18 cellular contexts compared by ENCODE assay signal in genomic region chr12:79835377-79835843, GRCh38.
DNase-seq lines count a peak whose midpoint lies in the region; ATAC-seq, FAIRE-seq and TF ChIP-seq lines count a peak whose summit lies in the region.
"Had no signal": no experiment of that assay in that cellular context is flagged by ENCODE, and none has a peak within 500 bp of the region (broad histone marks: within the 10 kb centered on the region; RNA-seq: fewer than 3 reads in every experiment).

No MANE protein-coding gene starts in this region.

- no peaks in the 10 kb centered on the region for H4K20me1 ChIP-seq in K562 (replicated peaks; ENCODE audit: control insufficient read depth, insufficient read depth, low read length)

- intact Hi-C loops in K562 (cut with micrococcal nuclease), result no loop called here

- no peak for TF ChIP-seq EP300 in K562 (IDR thresholded peaks at IDR 0.05; ENCODE audit: low read length)

- CTCF ChIA-PET in K562 (lab: Yijun Ruan, JAX; ENCODE audit: low intra/inter-chr PET ratio), result no interaction called here

- FAIRE-seq in H54 (lab: Jason Lieb, UNC), result peak; percentile 20
- no peak for FAIRE-seq in K562 (lab: Jason Lieb, UNC)

- peaks cover 30% of the 10 kb centered on the region for H3K36me3 Mint-ChIP-seq in activated naive CD4-positive, alpha-beta T cell treated with anti-CD3 and anti-CD28 coated beads, Interleukin-2, amount 50 U/mL, for 24 hours
- H3K36me3 Mint-ChIP-seq in activated naive CD4-positive, alpha-beta T cell treated with anti-CD3 and anti-CD28 coated beads, Interleukin-2, amount 50 U/mL, for 72 hours, result peaks cover 20 to 50% of the 10 kb centered on the region in 2 donors
- H3K36me3 Mint-ChIP-seq in memory B cell, result peaks cover 43% of the 10 kb centered on the region
- H3K36me3 Mint-ChIP-seq in chondrocyte (ENCODE audit: low read depth), result peaks cover 22% of the 10 kb centered on the region
- peaks cover 49% of the 10 kb centered on the region for H3K36me3 Mint-ChIP-seq in mesothelial cell of epicardium
- H3K36me3 Mint-ChIP-seq in stimulated activated effector memory CD8-positive, alpha-beta T cell treated with anti-CD3 and anti-CD28 coated beads, Interleukin-12 subunit alpha, Interleukin-12 subunit beta, amount 100 ng/mL, for 72 hours, result peaks cover 33% of the 10 kb centered on the region

- no peaks in the 10 kb centered on the region for H3K9me3 Mint-ChIP-seq in activated naive CD4-positive, alpha-beta T cell treated with anti-CD3 and anti-CD28 coated beads, Interleukin-2, amount 50 U/mL, for 24 hours
- H3K9me3 Mint-ChIP-seq in activated naive CD4-positive, alpha-beta T cell treated with anti-CD3 and anti-CD28 coated beads, Interleukin-2, amount 50 U/mL, for 72 hours, result peaks cover 8 to 17% of the 10 kb centered on the region in 2 donors
- H3K9me3 Mint-ChIP-seq in memory B cell (peaks cover 7% of the 10 kb centered on the region), chondrocyte (ENCODE audit: low read depth) (peaks cover 9% of the 10 kb centered on the region), mesothelial cell of epicardium (peaks cover 19% of the 10 kb centered on the region)
- H3K9me3 Mint-ChIP-seq in stimulated activated effector memory CD8-positive, alpha-beta T cell treated with anti-CD3 and anti-CD28 coated beads, Interleukin-12 subunit alpha, Interleukin-12 subunit beta, amount 100 ng/mL, for 72 hours, result peaks cover 6% of the 10 kb centered on the region

- peaks cover 42% of the 10 kb centered on the region for H3K36me3 ChIP-seq in K562 (ENCODE audit: control insufficient read depth, insufficient read depth, low read length)

- H3K27me3 Mint-ChIP-seq in activated naive CD4-positive, alpha-beta T cell treated with anti-CD3 and anti-CD28 coated beads, Interleukin-2, amount 50 U/mL, for 24 hours, result no peaks in the 10 kb centered on the region
- H3K27me3 Mint-ChIP-seq in memory B cell (no peaks in the 10 kb centered on the region), chondrocyte (ENCODE audit: low read depth) (no peaks in the 10 kb centered on the region), mesothelial cell of epicardium (ENCODE audit: low read depth) (no peaks in the 10 kb centered on the region)

- H3K9me3 ChIP-seq in K562 (replicated peaks; ENCODE audit: control insufficient read depth, insufficient read depth, low read depth, low read length), result peaks cover 16% of the 10 kb centered on the region

- no TSS peak for BruUV-seq in K562 (replicated peaks; lab: Mats Ljungman, UMichigan)

- H3K4me2 ChIP-seq in K562 (ENCODE audit: insufficient read depth, low read length), result no peak overlapping the region

- no peaks in the 10 kb centered on the region for H3K27me3 ChIP-seq in K562 (ENCODE audit: control insufficient read depth in 2 of 2, insufficient read depth in 2 of 2, low read length in 2 of 2)

- 94% methylated on average over 2 of the region's 2 CpGs for WGBS in K562 (ENCODE audit: insufficient coverage, low coverage, missing lambda C conversion rate)

- H3K4me1 Mint-ChIP-seq in activated naive CD4-positive, alpha-beta T cell treated with anti-CD3 and anti-CD28 coated beads, Interleukin-2, amount 50 U/mL, for 24 hours, result peaks cover 67% of the 10 kb centered on the region
- peaks cover 21% of the 10 kb centered on the region for H3K4me1 Mint-ChIP-seq in memory B cell
- H3K4me1 Mint-ChIP-seq in chondrocyte (ENCODE audit: low read depth), result peaks cover 48% of the 10 kb centered on the region
- H3K4me1 Mint-ChIP-seq in mesothelial cell of epicardium, result peaks cover 3% of the 10 kb centered on the region
- peaks cover 42% of the 10 kb centered on the region for H3K4me1 Mint-ChIP-seq in stimulated activated effector memory CD8-positive, alpha-beta T cell treated with anti-CD3 and anti-CD28 coated beads, Interleukin-12 subunit alpha, Interleukin-12 subunit beta, amount 100 ng/mL, for 72 hours
- H3K4me1 Mint-ChIP-seq: CD14-positive monocyte had no signal

- no peaks in the 10 kb centered on the region for H3K9me1 ChIP-seq in K562 (ENCODE audit: control insufficient read depth, insufficient read depth, low read length)

- no peak for TF ChIP-seq RAD21 in K562 (CRISPR knock-in tag; conservative IDR thresholded peaks at IDR 0.05 in 1 of 2, IDR thresholded peaks at IDR 0.05 in 1 of 2)

- no peak overlapping the region for H3K4me3 Mint-ChIP-seq in activated naive CD4-positive, alpha-beta T cell treated with anti-CD3 and anti-CD28 coated beads, Interleukin-2, amount 50 U/mL, for 24 hours
- H3K4me3 Mint-ChIP-seq in memory B cell, result no peak overlapping the region
- H3K4me3 Mint-ChIP-seq in chondrocyte (ENCODE audit: unreplicated experiment), result no peak overlapping the region
- H3K4me3 Mint-ChIP-seq in mesothelial cell of epicardium, result no peak overlapping the region
- no peak overlapping the region for H3K4me3 Mint-ChIP-seq in stimulated activated effector memory CD8-positive, alpha-beta T cell treated with anti-CD3 and anti-CD28 coated beads, Interleukin-12 subunit alpha, Interleukin-12 subunit beta, amount 100 ng/mL, for 72 hours
- H3K4me3 Mint-ChIP-seq: CD14-positive monocyte had no signal

- in situ Hi-C loops in K562 (cut with MboI), result no loop called here

- no peak overlapping the region for H3K9ac ChIP-seq in K562 (ENCODE audit: insufficient read depth in 1 of 2, low read depth in 2 of 2, low read length in 2 of 2)

- no peak overlapping the region for H2AFZ ChIP-seq in K562 (ENCODE audit: low read depth, low read length)

- peak overlapping the region; percentile 76 for H3K27ac Mint-ChIP-seq in activated naive CD4-positive, alpha-beta T cell treated with anti-CD3 and anti-CD28 coated beads, Interleukin-2, amount 50 U/mL, for 24 hours
- no peak overlapping the region for H3K27ac Mint-ChIP-seq in activated naive CD4-positive, alpha-beta T cell treated with anti-CD3 and anti-CD28 coated beads, Interleukin-2, amount 50 U/mL, for 72 hours
- peak overlapping the region; percentile 16 for H3K27ac Mint-ChIP-seq in memory B cell
- no peak overlapping the region for H3K27ac Mint-ChIP-seq in chondrocyte (ENCODE audit: unreplicated experiment)
- H3K27ac Mint-ChIP-seq in mesothelial cell of epicardium, result no peak overlapping the region
- no peak overlapping the region for H3K27ac Mint-ChIP-seq in stimulated activated effector memory CD8-positive, alpha-beta T cell treated with anti-CD3 and anti-CD28 coated beads, Interleukin-12 subunit alpha, Interleukin-12 subunit beta, amount 100 ng/mL, for 72 hours

- DNase-seq in activated naive CD4-positive, alpha-beta T cell treated with anti-CD3 and anti-CD28 coated beads, Interleukin-2, amount 50 U/mL, for 72 hours (ENCODE audit: low spot score in 2 of 2), result no peak
- DNase-seq in H54 (ENCODE audit: insufficient read length, low spot score) (no peak), K562 (ENCODE audit: extremely low read depth in 1 of 4, low spot score in 3 of 4) (no peak), memory B cell (ENCODE audit: low spot score in 2 of 2) (no peak), chondrocyte (ENCODE audit: low spot score) (no peak), mesothelial cell of epicardium (ENCODE audit: low spot score in 2 of 2, unreplicated experiment in 2 of 2) (no peak)
- no peak for DNase-seq in stimulated activated effector memory CD8-positive, alpha-beta T cell treated with anti-CD3 and anti-CD28 coated beads, Interleukin-12 subunit alpha, Interleukin-12 subunit beta, amount 100 ng/mL, for 72 hours (ENCODE audit: low spot score in 2 of 2)
- DNase-seq: 8988T, DMS 273 treated with DMSO at 0.1 percent for 48 hours, KG1, NCI-H1417 treated with DMSO at 0.1 percent for 48 hours, NCI-H187 treated with DMSO at 0.1 percent for 48 hours, NCI-H2227 treated with DMSO at 0.1 percent for 48 hours, NCI-H524, NCI-H82, OCI-M1 had no signal

- TF ChIP-seq CTCF in K562 (IDR thresholded peaks at IDR 0.05 in 2 of 3, conservative IDR thresholded peaks at IDR 0.05 in 1 of 3; ENCODE audit: insufficient read depth in 2 of 3, low read depth in 1 of 3, low read length in 3 of 3) (no peak), chondrocyte (IDR thresholded peaks at IDR 0.05) (no peak), mesothelial cell of epicardium (IDR thresholded peaks at IDR 0.05; ENCODE audit: unreplicated experiment) (no peak)

- POLR2A ChIA-PET in K562 (lab: Yijun Ruan, JAX), result interaction anchor here (1.4 kb wide), 1 partner anchor 10 kb away, joined by 3 read pairs; no protein-coding TSS in a partner anchor

- no peak overlapping the region for H3K4me3 ChIP-seq in K562

- no peak for ATAC-seq in activated naive CD4-positive, alpha-beta T cell treated with anti-CD3 and anti-CD28 coated beads, Interleukin-2, amount 50 U/mL, for 72 hours
- ATAC-seq in K562 (peak; percentile 22; the same call in 1 of the 3 replicates), memory B cell (ENCODE audit: low read depth) (no peak)
- ATAC-seq in stimulated activated effector memory CD8-positive, alpha-beta T cell treated with anti-CD3 and anti-CD28 coated beads, Interleukin-12 subunit alpha, Interleukin-12 subunit beta, amount 100 ng/mL, for 72 hours, result no peak

- H3K4me1 ChIP-seq in K562 (replicated peaks in 1 of 2; ENCODE audit: control insufficient read depth in 2 of 2, insufficient read depth in 2 of 2, low read length in 2 of 2), result no peaks in the 10 kb centered on the region

- peaks cover 56% of the 10 kb centered on the region for H3K79me2 ChIP-seq in K562 (ENCODE audit: control insufficient read depth, insufficient read depth, low read length)

- H3K27ac ChIP-seq in K562 (ENCODE audit: extremely low read depth, low read depth, low read length), result no peak overlapping the region

- no peak for TF ChIP-seq POLR2A in H54 (IDR thresholded peaks at IDR 0.05; ENCODE audit: low read depth, low read length)
- no peak for TF ChIP-seq POLR2A in K562 (conservative IDR thresholded peaks at IDR 0.05)

Comparison
In these comparisons a context has a peak if more than half of its experiments do, and no peak if none do; other contexts are left out.
1. H3K27ac Mint-ChIP-seq: peak in activated naive CD4-positive, alpha-beta T cell treated with anti-CD3 and anti-CD28 coated beads, Interleukin-2, amount 50 U/mL, for 24 hours (single experiment) and memory B cell (single experiment); none in activated naive CD4-positive, alpha-beta T cell treated with anti-CD3 and anti-CD28 coated beads, Interleukin-2, amount 50 U/mL, for 72 hours (0 of 2), chondrocyte (single experiment), mesothelial cell of epicardium (single experiment) and stimulated activated effector memory CD8-positive, alpha-beta T cell treated with anti-CD3 and anti-CD28 coated beads, Interleukin-12 subunit alpha, Interleukin-12 subunit beta, amount 100 ng/mL, for 72 hours (single experiment).